12 cellular contexts compared by ENCODE assay signal in the genomic region with DNA sequence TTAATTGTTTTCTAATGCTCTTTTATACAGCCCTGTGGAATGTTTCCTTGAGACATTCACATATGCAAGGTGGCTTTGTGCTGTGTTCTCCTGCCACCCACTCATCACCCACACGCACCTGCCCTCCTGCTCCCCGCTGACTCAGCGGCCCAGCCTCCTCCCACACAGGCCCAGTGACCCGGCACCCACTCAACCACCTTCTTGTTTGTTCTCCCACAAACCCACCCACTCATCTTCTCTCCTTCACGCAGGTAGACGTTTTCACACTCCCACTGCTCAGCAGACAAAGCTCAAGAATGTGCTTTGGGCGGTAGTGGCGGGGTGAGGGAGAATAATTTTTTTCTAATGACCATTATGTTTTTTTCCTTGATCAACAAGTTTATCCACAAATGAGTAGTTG. TPM values are rescaled to one million over a fixed set of nuclear protein-coding genes. Genes with fewer than 3 reads are reported as not detected.
DNase-seq lines count a peak whose midpoint lies in the region; ATAC-seq, FAIRE-seq and TF ChIP-seq lines count a peak whose summit lies in the region.
"Had no signal": no experiment of that assay in that cellular context is flagged by ENCODE, and none has a peak within 500 bp of the region (broad histone marks: within the 10 kb centered on the region; RNA-seq: fewer than 3 reads in every experiment).

No MANE protein-coding gene starts in this region.

- no peak for TF ChIP-seq POLR2A in GM12892 (IDR thresholded peaks at IDR 0.05; ENCODE audit: low read depth, low read length)

- peaks cover 12% of the 10 kb centered on the region for H3K4me1 Mint-ChIP-seq in activated naive CD8-positive, alpha-beta T cell treated with anti-CD3 and anti-CD28 coated beads for 36 hours
- H3K4me1 Mint-ChIP-seq in HFFc6 (ENCODE audit: low read depth) = no peaks in the 10 kb centered on the region

- peak; percentile 27 for FAIRE-seq in GM12892 (lab: Jason Lieb, UNC)
- FAIRE-seq: TTC549 had no signal

- ATAC-seq in HG03342 (IDR thresholded peaks at IDR 0.05; ENCODE audit: unreplicated experiment) (peak; percentile 49), GM19455 (IDR thresholded peaks at IDR 0.05; ENCODE audit: unreplicated experiment) (no peak)

- no peak overlapping the region for H3K4me3 Mint-ChIP-seq in activated naive CD8-positive, alpha-beta T cell treated with anti-CD3 and anti-CD28 coated beads for 36 hours
- no peak overlapping the region for H3K4me3 Mint-ChIP-seq in HFFc6

- peaks cover 19% of the 10 kb centered on the region for H3K9me3 Mint-ChIP-seq in activated naive CD8-positive, alpha-beta T cell treated with anti-CD3 and anti-CD28 coated beads for 36 hours
- peaks cover 15% of the 10 kb centered on the region for H3K9me3 Mint-ChIP-seq in HFFc6

- peak overlapping the region; percentile 80 for H3K27ac Mint-ChIP-seq in activated naive CD8-positive, alpha-beta T cell treated with anti-CD3 and anti-CD28 coated beads for 36 hours
- H3K27ac Mint-ChIP-seq in HFFc6 = no peak overlapping the region

- no peak for TF ChIP-seq CTCF in HFFc6 (IDR thresholded peaks at IDR 0.05)

- H3K36me3 Mint-ChIP-seq in activated naive CD8-positive, alpha-beta T cell treated with anti-CD3 and anti-CD28 coated beads for 36 hours = peaks cover 15% of the 10 kb centered on the region
- H3K36me3 Mint-ChIP-seq in HFFc6 (ENCODE audit: low read depth) = peaks cover 14% of the 10 kb centered on the region

- no peaks in the 10 kb centered on the region for H3K27me3 Mint-ChIP-seq in activated naive CD8-positive, alpha-beta T cell treated with anti-CD3 and anti-CD28 coated beads for 36 hours
- peaks cover 8% of the 10 kb centered on the region for H3K27me3 Mint-ChIP-seq in HFFc6 (ENCODE audit: insufficient read depth)

- DNase-seq in GM12892 (ENCODE audit: insufficient read length) (no peak), HFFc6 (no peak), NCI-H2107 (lab: John Stamatoyannopoulos, UW) (no peak), Ammon's horn (ENCODE audit: low spot score) (no peak)
- peak; percentile 37 for DNase-seq in activated naive CD8-positive, alpha-beta T cell treated with anti-CD3 and anti-CD28 coated beads for 36 hours
- peak; percentile 37 to 57 for DNase-seq in stimulated activated CD4-positive, alpha-beta T cell treated with anti-CD3 and anti-CD28 coated beads, Interleukin-2, amount 100 ng/mL, for 24 hours
- DNase-seq: midbrain, NCI-H1105, uterus had no signal

RNA-seq across cellular contexts. Expression of a gene that starts 28.6 kb away (rescaled TPM):
- 8.1 TPM for polyA plus RNA-seq in GM12892 (2012; ENCODE audit: missing spikeins)
- 10 to 100 TPM; 14.5 to 15.7 TPM for total RNA-seq in activated naive CD8-positive, alpha-beta T cell treated with anti-CD3 and anti-CD28 coated beads for 36 hours
- total RNA-seq in HFFc6 (2021; fragmentation: NEBNext Ultra II Directional; extraction: Animal tissue kit (Norgen Biotek cat#: 25700)) = 1 to 10 TPM; 1.5 to 7.4 (median 6.5) TPM

Comparison
In these comparisons a context has a peak if more than half of its experiments do, and no peak if none do; other contexts are left out.
1. DNase-seq: peak in activated naive CD8-positive, alpha-beta T cell treated with anti-CD3 and anti-CD28 coated beads for 36 hours (single experiment) and stimulated activated CD4-positive, alpha-beta T cell treated with anti-CD3 and anti-CD28 coated beads, Interleukin-2, amount 100 ng/mL, for 24 hours (2 of 2); none in GM12892 (single experiment), HFFc6 (single experiment), NCI-H2107 (single experiment) and Ammon's horn (single experiment).